19 cellular contexts compared by ENCODE assay signal in genomic region chr13:89214115-89214514, GRCh38.
DNase-seq lines count a peak whose midpoint lies in the region; ATAC-seq and TF ChIP-seq lines count a peak whose summit lies in the region.
"Had no signal": no experiment of that assay in that cellular context is flagged by ENCODE, and none has a peak within 500 bp of the region (broad histone marks: within the 10 kb centered on the region; RNA-seq: fewer than 3 reads in every experiment).

No MANE protein-coding gene starts in this region.

- no peak overlapping the region for H3K9ac ChIP-seq in Karpas-422 (ENCODE audit: low read length)

- H2AFZ ChIP-seq in Karpas-422 (ENCODE audit: low read length), result peak overlapping the region; percentile 88
- H2AFZ ChIP-seq: GM23338 had no signal

- peak; percentile 27 for ATAC-seq in body of pancreas
- peak; percentile 41 for ATAC-seq in upper lobe of right lung
- ATAC-seq: GM23338, HCT116 had no signal

- no peaks in the 10 kb centered on the region for H3K36me3 ChIP-seq in Karpas-422 (ENCODE audit: insufficient read depth, low read length)
- no peaks in the 10 kb centered on the region for H3K36me3 ChIP-seq in body of pancreas (replicated peaks in 1 of 2; ENCODE audit: insufficient read depth in 1 of 2, low read depth in 2 of 2)
- no peaks in the 10 kb centered on the region for H3K36me3 ChIP-seq in upper lobe of right lung

- H3K9me2 ChIP-seq in Karpas-422 (replicated peaks; ENCODE audit: insufficient read depth, low read length), result no peaks in the 10 kb centered on the region

- H3K4me1 ChIP-seq in Karpas-422 (ENCODE audit: low read length) (peaks cover 7% of the 10 kb centered on the region), body of pancreas (peaks cover 5% of the 10 kb centered on the region), upper lobe of right lung (no peaks in the 10 kb centered on the region)

- intact Hi-C loops in body of pancreas (cut with DNase I), result no loop called here
- intact Hi-C loops in upper lobe of right lung (cut with DNase I), result no loop called here

- H3K4me3 ChIP-seq in Karpas-422 (ENCODE audit: low read length) (no peak overlapping the region), body of pancreas (no peak overlapping the region), upper lobe of right lung (no peak overlapping the region)
- H3K4me3 ChIP-seq: GM23338 had no signal

- H3K79me2 ChIP-seq in Karpas-422 (ENCODE audit: low read length), result no peaks in the 10 kb centered on the region

- TF ChIP-seq POLR2A in body of pancreas (IDR thresholded peaks at IDR 0.05), result no peak

- no peaks in the 10 kb centered on the region for H4K20me1 ChIP-seq in Karpas-422 (ENCODE audit: insufficient read depth, low read depth, low read length)

- H3K27ac ChIP-seq in Karpas-422 (ENCODE audit: low read length), result no peak overlapping the region
- H3K27ac ChIP-seq in body of pancreas, result no peak overlapping the region
- H3K27ac ChIP-seq in upper lobe of right lung, result no peak overlapping the region
- H3K27ac ChIP-seq: C4-2B, HL-60 had no signal

- DNase-seq in Karpas-422 (no peak), NCI-H69 (lab: John Stamatoyannopoulos, UW) (peak; percentile 78), body of pancreas (no peak), upper lobe of right lung (no peak), CD1c-positive myeloid dendritic cell (ENCODE audit: extremely low spot score) (no peak), activated T-cell treated with anti-CD3 and anti-CD28 coated beads for 4 hours (no peak), NCI-H1436 treated with DMSO at 0.1 percent for 48 hours (lab: John Stamatoyannopoulos, UW) (no peak)
- DNase-seq: ACHN; AML-193; Calu3; CD4-positive, alpha-beta memory T cell; DMS79 treated with DMSO at 0.1 percent for 48 hours; GF-D8; H7; HFFc6 had no signal

- no peak overlapping the region for H3K4me2 ChIP-seq in Karpas-422 (ENCODE audit: low read depth, low read length, poor library complexity, severe bottlenecking)
- H3K4me2 ChIP-seq: GM23338 had no signal

- no peak for TF ChIP-seq CTCF in body of pancreas (IDR thresholded peaks at IDR 0.05)
- no peak for TF ChIP-seq CTCF in upper lobe of right lung (IDR thresholded peaks at IDR 0.05)

- H3K27me3 ChIP-seq in Karpas-422 (ENCODE audit: low read length), result no peaks in the 10 kb centered on the region
- H3K27me3 ChIP-seq in body of pancreas, result no peaks in the 10 kb centered on the region
- H3K27me3 ChIP-seq in upper lobe of right lung, result no peaks in the 10 kb centered on the region

- no peaks in the 10 kb centered on the region; the same call in none of the 2 replicates for H3K9me3 ChIP-seq in Karpas-422 (ENCODE audit: low read length)
- H3K9me3 ChIP-seq in body of pancreas, result no peaks in the 10 kb centered on the region
- H3K9me3 ChIP-seq in upper lobe of right lung, result no peaks in the 10 kb centered on the region
